Comparison of ENCODE assay signal across 2 cellular contexts in the genomic region with DNA sequence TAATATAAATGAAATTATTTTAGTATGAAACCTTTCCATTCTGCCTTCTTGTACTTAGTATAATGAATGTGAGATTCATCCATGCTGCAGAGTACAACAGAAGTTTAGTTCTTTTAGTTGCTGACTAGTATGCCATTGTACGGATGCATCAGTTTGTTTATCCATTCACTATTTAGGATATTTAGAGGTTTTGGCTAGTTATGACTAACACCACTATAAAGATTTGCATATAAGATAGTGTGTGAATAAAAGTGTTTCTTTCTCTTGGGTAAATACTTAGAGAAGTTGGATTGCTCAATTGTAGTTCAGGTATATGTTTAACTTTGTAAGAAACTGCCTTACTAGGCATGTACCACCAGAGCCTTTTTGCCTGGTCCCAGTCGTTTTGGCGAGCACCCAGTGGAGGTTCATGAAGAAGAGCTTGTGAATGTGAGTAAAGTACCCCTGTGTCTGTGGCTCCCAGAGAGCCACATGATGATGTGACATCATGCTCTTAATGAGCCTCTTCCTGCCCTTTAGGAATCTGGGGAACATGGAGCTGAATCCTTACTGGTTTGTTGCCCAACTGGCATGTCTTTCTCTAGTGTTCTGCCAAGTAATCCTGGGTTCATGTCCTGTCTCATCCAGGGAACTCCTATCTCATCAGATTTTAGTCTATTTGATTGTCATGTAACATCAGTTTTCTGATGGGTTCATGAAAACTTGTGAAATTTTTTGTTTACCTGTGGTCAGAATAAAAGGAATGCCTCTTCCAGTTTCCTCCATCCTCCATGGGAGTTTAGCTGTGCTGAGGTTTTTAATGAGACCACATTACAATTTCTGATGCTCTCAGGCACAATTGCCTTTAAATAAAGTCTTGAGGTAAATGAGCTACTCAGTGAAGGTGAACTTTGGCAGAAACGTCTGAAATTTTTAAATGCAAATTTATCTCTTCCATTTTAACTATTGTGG.
TF ChIP-seq lines count a peak whose summit lies in the region.

No MANE protein-coding gene starts in this region.

TF ChIP-seq in IMR-90, 13 proteins besides CTCF, POLR2A, EP300 and RAD21 (continued from another document):
- TF ChIP-seq MAZ (IDR thresholded peaks at IDR 0.05; ENCODE audit: borderline replicate concordance, low read depth, low read length) (no peak), CEBPB (IDR thresholded peaks at IDR 0.05; ENCODE audit: low read depth, low read length) (no peak), BHLHE40 (IDR thresholded peaks at IDR 0.05; ENCODE audit: low read depth, low read length) (no peak), NFE2L2 (IDR thresholded peaks at IDR 0.05; ENCODE audit: low read depth, low read length) (no peak), MAFK (IDR thresholded peaks at IDR 0.05; ENCODE audit: low read depth, low read length) (no peak), FOS (IDR thresholded peaks at IDR 0.05; ENCODE audit: low read depth, low read length) (no peak), RFX5 (IDR thresholded peaks at IDR 0.05; ENCODE audit: low read depth, low read length) (no peak), CHD1 (IDR thresholded peaks at IDR 0.05; ENCODE audit: low read depth, low read length) (no peak), SMC3 (IDR thresholded peaks at IDR 0.05; ENCODE audit: low read depth, low read length) (no peak)
- TF ChIP-seq, protein P1, sequence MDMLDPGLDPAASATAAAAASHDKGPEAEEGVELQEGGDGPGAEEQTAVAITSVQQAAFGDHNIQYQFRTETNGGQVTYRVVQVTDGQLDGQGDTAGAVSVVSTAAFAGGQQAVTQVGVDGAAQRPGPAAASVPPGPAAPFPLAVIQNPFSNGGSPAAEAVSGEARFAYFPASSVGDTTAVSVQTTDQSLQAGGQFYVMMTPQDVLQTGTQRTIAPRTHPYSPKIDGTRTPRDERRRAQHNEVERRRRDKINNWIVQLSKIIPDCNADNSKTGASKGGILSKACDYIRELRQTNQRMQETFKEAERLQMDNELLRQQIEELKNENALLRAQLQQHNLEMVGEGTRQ (IDR thresholded peaks at IDR 0.05; ENCODE audit: low read depth, low read length), result no peak
- TF ChIP-seq, protein P2, sequence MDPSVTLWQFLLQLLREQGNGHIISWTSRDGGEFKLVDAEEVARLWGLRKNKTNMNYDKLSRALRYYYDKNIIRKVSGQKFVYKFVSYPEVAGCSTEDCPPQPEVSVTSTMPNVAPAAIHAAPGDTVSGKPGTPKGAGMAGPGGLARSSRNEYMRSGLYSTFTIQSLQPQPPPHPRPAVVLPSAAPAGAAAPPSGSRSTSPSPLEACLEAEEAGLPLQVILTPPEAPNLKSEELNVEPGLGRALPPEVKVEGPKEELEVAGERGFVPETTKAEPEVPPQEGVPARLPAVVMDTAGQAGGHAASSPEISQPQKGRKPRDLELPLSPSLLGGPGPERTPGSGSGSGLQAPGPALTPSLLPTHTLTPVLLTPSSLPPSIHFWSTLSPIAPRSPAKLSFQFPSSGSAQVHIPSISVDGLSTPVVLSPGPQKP (IDR thresholded peaks at IDR 0.05; ENCODE audit: borderline replicate concordance, low read depth, low read length), result no peak
TF ChIP-seq in IMR-90: peak in this region for 0.

TF ChIP-seq in SK-N-SH, 30 proteins besides CTCF, POLR2A, EP300 and RAD21 (continued from another document):
- TF ChIP-seq, protein P3, sequence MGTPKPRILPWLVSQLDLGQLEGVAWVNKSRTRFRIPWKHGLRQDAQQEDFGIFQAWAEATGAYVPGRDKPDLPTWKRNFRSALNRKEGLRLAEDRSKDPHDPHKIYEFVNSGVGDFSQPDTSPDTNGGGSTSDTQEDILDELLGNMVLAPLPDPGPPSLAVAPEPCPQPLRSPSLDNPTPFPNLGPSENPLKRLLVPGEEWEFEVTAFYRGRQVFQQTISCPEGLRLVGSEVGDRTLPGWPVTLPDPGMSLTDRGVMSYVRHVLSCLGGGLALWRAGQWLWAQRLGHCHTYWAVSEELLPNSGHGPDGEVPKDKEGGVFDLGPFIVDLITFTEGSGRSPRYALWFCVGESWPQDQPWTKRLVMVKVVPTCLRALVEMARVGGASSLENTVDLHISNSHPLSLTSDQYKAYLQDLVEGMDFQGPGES (IDR thresholded peaks at IDR 0.05; ENCODE audit: low read depth, low read length), result no peak
- TF ChIP-seq TCF12 (IDR thresholded peaks at IDR 0.05), result no peak
